In genomic region chr1:195462152-195462551, GRCh38 we compare ENCODE assay signal across 23 cellular contexts.
"Had no signal": no experiment of that assay in that cellular context is flagged by ENCODE, and none has a peak within 500 bp of the region (broad histone marks: within the 10 kb centered on the region; RNA-seq: fewer than 3 reads in every experiment).

No MANE protein-coding gene starts in this region.

- H2AFZ ChIP-seq: hepatocyte had no signal

- H3K9me3 Mint-ChIP-seq: dendritic cell treated with granulocyte-macrophage colony-stimulating factor and Interleukin-4, amounts not matched to agents 40 ng/mL and 50 ng/mL, for 4 days had no signal

- H3K4me2 ChIP-seq: hepatocyte had no signal

- H3K27me3 Mint-ChIP-seq: dendritic cell treated with granulocyte-macrophage colony-stimulating factor and Interleukin-4, amounts not matched to agents 40 ng/mL and 50 ng/mL, for 4 days; effector memory CD8-positive, alpha-beta T cell; naive thymus-derived CD4-positive, alpha-beta T cell had no signal

- H3K4me3 ChIP-seq: colonic mucosa, esophagus muscularis mucosa, gastroesophageal sphincter, heart left ventricle, hepatocyte, left lung, lower lobe of right lung had no signal

- H3K4me1 ChIP-seq: colonic mucosa, esophagus muscularis mucosa, foreskin keratinocyte, gastroesophageal sphincter, heart left ventricle, left lung, lower lobe of right lung had no signal

- FAIRE-seq: endothelial cell of umbilical vein, frontal cortex, kidney had no signal

- H3K27me3 ChIP-seq: colonic mucosa, esophagus muscularis mucosa, foreskin keratinocyte, gastroesophageal sphincter, heart left ventricle, hepatocyte, left lung had no signal

- H3K4me1 Mint-ChIP-seq: immature natural killer cell; naive thymus-derived CD4-positive, alpha-beta T cell had no signal

- H3K4me3 Mint-ChIP-seq: dendritic cell treated with granulocyte-macrophage colony-stimulating factor and Interleukin-4, amounts not matched to agents 40 ng/mL and 50 ng/mL, for 4 days; effector memory CD8-positive, alpha-beta T cell; immature natural killer cell; mesothelial cell of epicardium; naive thymus-derived CD4-positive, alpha-beta T cell had no signal

- H3K36me3 ChIP-seq: colonic mucosa, esophagus muscularis mucosa, gastroesophageal sphincter, heart left ventricle, left lung, lower lobe of right lung had no signal

- H3K9me3 ChIP-seq: colonic mucosa, esophagus muscularis mucosa, gastroesophageal sphincter, left lung, lower lobe of right lung had no signal

- DNase-seq: colonic mucosa; cortex of kidney; effector CD8-positive, alpha-beta T cell; effector memory CD8-positive, alpha-beta T cell; heart left ventricle; hypothalamus; immature natural killer cell; islet precursor cell; kidney; kidney glomerular epithelial cell; left lung; left ventricle myocardium superior; lower lobe of right lung; mesenchymal stem cell; naive thymus-derived CD4-positive, alpha-beta T cell had no signal

- ATAC-seq: effector memory CD8-positive, alpha-beta T cell; gastroesophageal sphincter; heart left ventricle; left lung; left ventricle myocardium superior; lower lobe of right lung; naive thymus-derived CD4-positive, alpha-beta T cell had no signal

- H3K27ac Mint-ChIP-seq: dendritic cell treated with granulocyte-macrophage colony-stimulating factor and Interleukin-4, amounts not matched to agents 40 ng/mL and 50 ng/mL, for 4 days; effector memory CD8-positive, alpha-beta T cell; immature natural killer cell; mesothelial cell of epicardium; naive thymus-derived CD4-positive, alpha-beta T cell had no signal

- H3K36me3 Mint-ChIP-seq: immature natural killer cell; naive thymus-derived CD4-positive, alpha-beta T cell had no signal

- H3K27ac ChIP-seq: colonic mucosa, esophagus muscularis mucosa, foreskin keratinocyte, gastroesophageal sphincter, heart left ventricle, hepatocyte, left lung, lower lobe of right lung had no signal
